Comparison of ENCODE assay signal across 28 cellular contexts in genomic region chr6:54071941-54072340, GRCh38. TPM values are rescaled to one million over a fixed set of nuclear protein-coding genes. Genes with fewer than 3 reads are reported as not detected.
DNase-seq lines count a peak whose midpoint lies in the region; ATAC-seq and TF ChIP-seq lines count a peak whose summit lies in the region.
"Had no signal": no experiment of that assay in that cellular context is flagged by ENCODE, and none has a peak within 500 bp of the region (broad histone marks: within the 10 kb centered on the region; RNA-seq: fewer than 3 reads in every experiment).

No MANE protein-coding gene starts in this region.

- no peaks in the 10 kb centered on the region for H3K9me3 ChIP-seq in fibroblast of lung (ENCODE audit: control insufficient read depth, insufficient read depth, low read depth, low read length)
- no peaks in the 10 kb centered on the region for H3K9me3 ChIP-seq in psoas muscle
- H3K9me3 ChIP-seq: A549, adrenal gland, BE2C, heart left ventricle, SJSA1 had no signal

- no peak overlapping the region for H3K4me3 Mint-ChIP-seq in stimulated activated effector memory CD8-positive, alpha-beta T cell treated with anti-CD3 and anti-CD28 coated beads, Interleukin-12 subunit alpha, Interleukin-12 subunit beta, amount 100 ng/mL, for 72 hours
- H3K4me3 Mint-ChIP-seq: activated CD8-positive, alpha-beta T cell treated with anti-CD3 and anti-CD28 coated beads, Interleukin-2, amount 10 ng/mL, durations not matched to agents 7 days and 5 days; IgD-negative memory B cell; mesothelial cell of epicardium; naive thymus-derived CD8-positive, alpha-beta T cell; type B pancreatic cell had no signal

- H3K27ac ChIP-seq in fibroblast of lung (ENCODE audit: insufficient read depth, low read length) (no peak overlapping the region), psoas muscle (peak overlapping the region; percentile 57)
- H3K27ac ChIP-seq: A549, adrenal gland, SJSA1 had no signal

- H3K9ac ChIP-seq in fibroblast of lung (ENCODE audit: insufficient read depth, low read length), result no peak overlapping the region

- H3K36me3 ChIP-seq in fibroblast of lung (ENCODE audit: control insufficient read depth, insufficient read depth, low read length), result no peaks in the 10 kb centered on the region
- H3K36me3 ChIP-seq in psoas muscle (ENCODE audit: insufficient read depth in 1 of 2, low read depth in 1 of 2), result no peaks in the 10 kb centered on the region
- H3K36me3 ChIP-seq: adrenal gland, BE2C, heart left ventricle, SJSA1 had no signal

- WGBS in psoas muscle, 3 donors, result 66 to 87% (median 71%) methylated on average over 3 of the region's 3 CpGs

- no peak overlapping the region for H3K27ac Mint-ChIP-seq in stimulated activated effector memory CD8-positive, alpha-beta T cell treated with anti-CD3 and anti-CD28 coated beads, Interleukin-12 subunit alpha, Interleukin-12 subunit beta, amount 100 ng/mL, for 72 hours
- H3K27ac Mint-ChIP-seq: activated CD8-positive, alpha-beta T cell treated with anti-CD3 and anti-CD28 coated beads, Interleukin-2, amount 10 ng/mL, durations not matched to agents 7 days and 5 days; IgD-negative memory B cell; mesothelial cell of epicardium; naive thymus-derived CD8-positive, alpha-beta T cell; type B pancreatic cell had no signal

- H3K79me2 ChIP-seq in fibroblast of lung (ENCODE audit: control insufficient read depth, insufficient read depth, low read length), result no peaks in the 10 kb centered on the region

- H3K4me1 ChIP-seq in fibroblast of lung (ENCODE audit: control insufficient read depth, extremely low read depth, insufficient read depth, low read length), result no peaks in the 10 kb centered on the region
- peaks cover 64% of the 10 kb centered on the region for H3K4me1 ChIP-seq in psoas muscle
- H3K4me1 ChIP-seq: A549, adrenal gland, BE2C, SJSA1 had no signal

- intact Hi-C loops in psoas muscle (cut with DNase I), result loop anchor here in 1 of 2 donors (10.0 kb wide), 1 partner anchor 57 kb away; no protein-coding TSS in a partner anchor

- H3K9me3 Mint-ChIP-seq in stimulated activated effector memory CD8-positive, alpha-beta T cell treated with anti-CD3 and anti-CD28 coated beads, Interleukin-12 subunit alpha, Interleukin-12 subunit beta, amount 100 ng/mL, for 72 hours, result no peaks in the 10 kb centered on the region
- H3K9me3 Mint-ChIP-seq: mesothelial cell of epicardium; naive thymus-derived CD8-positive, alpha-beta T cell; type B pancreatic cell had no signal

- H3K4me3 ChIP-seq in fibroblast of lung (replicated peaks in 1 of 4; ENCODE audit: control extremely low read depth in 1 of 4, insufficient read depth in 1 of 4, low read depth in 3 of 4, low read length in 4 of 4), result no peak overlapping the region
- H3K4me3 ChIP-seq in psoas muscle, result no peak overlapping the region
- H3K4me3 ChIP-seq: A549, adrenal gland, heart left ventricle, SJSA1 had no signal

- TF ChIP-seq CTCF in fibroblast of lung (conservative IDR thresholded peaks at IDR 0.05 in 1 of 2, IDR thresholded peaks at IDR 0.05 in 1 of 2; ENCODE audit: low read depth in 1 of 2, low read length in 2 of 2) (no peak), psoas muscle (IDR thresholded peaks at IDR 0.05) (no peak)

- ATAC-seq in psoas muscle, result no peak
- no peak for ATAC-seq in stimulated activated effector memory CD8-positive, alpha-beta T cell treated with anti-CD3 and anti-CD28 coated beads, Interleukin-12 subunit alpha, Interleukin-12 subunit beta, amount 100 ng/mL, for 72 hours
- no peak for ATAC-seq in GM18498 (IDR thresholded peaks at IDR 0.05; ENCODE audit: unreplicated experiment)
- ATAC-seq: A549; activated CD8-positive, alpha-beta T cell treated with anti-CD3 and anti-CD28 coated beads, Interleukin-2, amount 10 ng/mL, durations not matched to agents 7 days and 5 days; naive thymus-derived CD8-positive, alpha-beta T cell; sciatic nerve had no signal

- no peak overlapping the region for H2AFZ ChIP-seq in fibroblast of lung (ENCODE audit: low read length)

- H3K36me3 Mint-ChIP-seq in stimulated activated effector memory CD8-positive, alpha-beta T cell treated with anti-CD3 and anti-CD28 coated beads, Interleukin-12 subunit alpha, Interleukin-12 subunit beta, amount 100 ng/mL, for 72 hours, result no peaks in the 10 kb centered on the region
- H3K36me3 Mint-ChIP-seq: IgD-negative memory B cell; mesothelial cell of epicardium; naive thymus-derived CD8-positive, alpha-beta T cell; type B pancreatic cell had no signal

- H3K4me1 Mint-ChIP-seq in stimulated activated effector memory CD8-positive, alpha-beta T cell treated with anti-CD3 and anti-CD28 coated beads, Interleukin-12 subunit alpha, Interleukin-12 subunit beta, amount 100 ng/mL, for 72 hours, result no peaks in the 10 kb centered on the region
- H3K4me1 Mint-ChIP-seq: IgD-negative memory B cell; naive thymus-derived CD8-positive, alpha-beta T cell had no signal

- no peak overlapping the region for H3K4me2 ChIP-seq in fibroblast of lung (ENCODE audit: extremely low read depth, insufficient read depth, low read length)
- H3K4me2 ChIP-seq: A549 had no signal

- H3K27me3 ChIP-seq in fibroblast of lung (ENCODE audit: control insufficient read depth, insufficient read depth, low read length), result no peaks in the 10 kb centered on the region
- H3K27me3 ChIP-seq in psoas muscle (ENCODE audit: insufficient read depth in 3 of 3, low read length in 2 of 3), result no peaks in the 10 kb centered on the region
- H3K27me3 ChIP-seq: adrenal gland, BE2C, heart left ventricle, SJSA1 had no signal

- DNase-seq in Ammon's horn (ENCODE audit: low spot score) (peak; percentile 0), LHCN-M2 (ENCODE audit: low read depth) (peak; percentile 32), fibroblast of lung (ENCODE audit: low read depth in 2 of 2) (peak; percentile 17 to 62), psoas muscle (no peak), SW 1271 (lab: John Stamatoyannopoulos, UW) (no peak), cerebellar cortex (ENCODE audit: low spot score) (no peak)
- DNase-seq in stimulated activated effector memory CD8-positive, alpha-beta T cell treated with anti-CD3 and anti-CD28 coated beads, Interleukin-12 subunit alpha, Interleukin-12 subunit beta, amount 100 ng/mL, for 72 hours (ENCODE audit: low spot score in 2 of 2), result no peak
- DNase-seq: activated CD4-positive, alpha-beta T cell treated with anti-CD3 and anti-CD28 coated beads for 1 hour; activated CD8-positive, alpha-beta T cell treated with anti-CD3 and anti-CD28 coated beads, Interleukin-2, amount 10 ng/mL, durations not matched to agents 7 days and 5 days; activated gamma-delta T cell; activated T-cell treated with anti-CD3 and anti-CD28 coated beads for 4 hours; adrenal gland; BE2C; central memory CD4-positive, alpha-beta T cell; DMS53; heart left ventricle; naive thymus-derived CD8-positive, alpha-beta T cell; NCI-H1105; NCI-H2029; stimulated activated CD8-positive, alpha-beta memory T cell treated with anti-CD3 and anti-CD28 coated beads, Interleukin-4, amount 100 ng/mL, for 48 hours; T-helper 1 cell had no signal

- H4K20me1 ChIP-seq in fibroblast of lung (ENCODE audit: control insufficient read depth, extremely low read depth, insufficient read depth, low read length), result no peaks in the 10 kb centered on the region

RNA-seq across cellular contexts. Expression of gene MLIP, which starts 39.3 kb away (rescaled TPM):
- total RNA-seq in LHCN-M2 (2014; rRNA removed), result 1.8 and 4.3 TPM in 2 replicates
- 2.2 TPM for polyA plus RNA-seq in LHCN-M2 (2012)
- not detected in 2 replicates for total RNA-seq in fibroblast of lung
- 0.07 and 0.10 TPM in 2 replicates for polyA plus RNA-seq in fibroblast of lung
- polyA plus RNA-seq in fibroblast of lung (2012), result not detected in 2 replicates
- not detected in 2 replicates for polyA minus RNA-seq in fibroblast of lung (ENCODE audit: low replicate concordance)
- 100 to 1,000 TPM; 140 to 365 (median 171) TPM for total RNA-seq in psoas muscle
- polyA plus RNA-seq in psoas muscle, result 100 to 1,000 TPM in 2 of 3 donors, 10 to 100 TPM in 1; 51.5 to 163 (median 119) TPM
- total RNA-seq: activated CD8-positive, alpha-beta T cell treated with anti-CD3 and anti-CD28 coated beads, Interleukin-2, amount 10 ng/mL, durations not matched to agents 7 days and 5 days; naive thymus-derived CD8-positive, alpha-beta T cell; SJSA1 had no signal
- polyA plus RNA-seq: IgD-negative memory B cell; naive thymus-derived CD8-positive, alpha-beta T cell had no signal

Comparison
In these comparisons a context has a peak if more than half of its experiments do, and no peak if none do; other contexts are left out.
1. DNase-seq: peak in Ammon's horn (single experiment), LHCN-M2 (single experiment) and fibroblast of lung (2 of 2); none in psoas muscle (0 of 2), stimulated activated effector memory CD8-positive, alpha-beta T cell treated with anti-CD3 and anti-CD28 coated beads, Interleukin-12 subunit alpha, Interleukin-12 subunit beta, amount 100 ng/mL, for 72 hours (0 of 2), SW 1271 (0 of 2) and cerebellar cortex (single experiment).
2. RNA of gene MLIP, which starts 39.3 kb away (total RNA-seq): 140 to 365 TPM in psoas muscle; 1.8 to 4.3 TPM in LHCN-M2 and not detected in fibroblast of lung; every median in the first group is over 10 times any median in the second.